Comparison of ENCODE assay signal across 24 cellular contexts in the genomic region with DNA sequence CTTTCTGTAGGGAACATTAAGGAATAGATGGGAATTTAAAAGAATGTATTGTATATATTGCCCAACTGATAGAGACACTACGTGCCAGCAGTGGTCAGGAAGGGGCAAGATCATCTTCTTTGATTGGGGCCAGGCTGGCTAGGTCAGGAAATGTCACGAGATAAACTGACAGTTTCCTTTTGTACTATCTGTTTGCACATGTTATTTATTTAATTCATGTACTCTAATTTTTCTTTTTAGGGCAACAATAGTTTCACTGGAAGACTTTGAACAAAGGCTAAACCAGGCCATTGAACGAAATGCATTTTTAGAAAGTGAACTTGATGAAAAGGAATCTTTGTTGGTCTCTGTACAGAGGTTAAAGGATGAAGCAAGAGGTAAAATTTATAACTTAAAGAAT. TPM values are rescaled to one million over a fixed set of nuclear protein-coding genes. Genes with fewer than 3 reads are reported as not detected.
DNase-seq lines count a peak whose midpoint lies in the region; ATAC-seq and TF ChIP-seq lines count a peak whose summit lies in the region.
"Had no signal": no experiment of that assay in that cellular context is flagged by ENCODE, and none has a peak within 500 bp of the region (broad histone marks: within the 10 kb centered on the region; RNA-seq: fewer than 3 reads in every experiment).

No MANE protein-coding gene starts in this region.

- CTCF ChIA-PET in naive thymus-derived CD4-positive, alpha-beta T cell (lab: Charles Lee), result no interaction called here

- POLR2A ChIA-PET in naive thymus-derived CD4-positive, alpha-beta T cell (lab: Charles Lee), result interaction anchor here (0.7 kb wide), 1 partner anchor 1162 kb away, joined by 3 read pairs; no protein-coding TSS in a partner anchor

- no peak overlapping the region for H3K4me3 Mint-ChIP-seq in naive thymus-derived CD4-positive, alpha-beta T cell
- no peak overlapping the region for H3K4me3 Mint-ChIP-seq in stimulated activated memory B cell treated with anti-CD40 and anti-IgM and Interleukin-4, amounts not matched to agents 10 μg/mL and 1 μg/mL and 100 μg/mL, for 72 hours
- H3K4me3 Mint-ChIP-seq in mesothelial cell of epicardium, result no peak overlapping the region
- H3K4me3 Mint-ChIP-seq: CD4-positive, alpha-beta T cell had no signal

- H3K36me3 ChIP-seq in Loucy (ENCODE audit: insufficient read depth, low read length) (peaks cover 79% of the 10 kb centered on the region), SK-N-MC (ENCODE audit: insufficient read depth, low read length) (peaks cover 51% of the 10 kb centered on the region)
- H3K36me3 ChIP-seq in naive thymus-derived CD4-positive, alpha-beta T cell (ENCODE audit: control insufficient read depth in 2 of 3, insufficient read depth in 3 of 3, low read length in 3 of 3), result peaks cover 25 to 89% (median 33%) of the 10 kb centered on the region in 3 experiments

- no peak for DNase-seq in SK-N-MC (ENCODE audit: low read depth, low spot score)
- peak; percentile 87 for DNase-seq in foreskin melanocyte
- DNase-seq in naive thymus-derived CD4-positive, alpha-beta T cell, result no peak
- no peak for DNase-seq in activated gamma-delta T cell (lab: John Stamatoyannopoulos, UW)
- DNase-seq in mesothelial cell of epicardium (ENCODE audit: low spot score in 2 of 2, unreplicated experiment in 2 of 2), result no peak
- DNase-seq: Caco-2; CD4-positive, alpha-beta T cell; DMS 273 treated with DMSO at 0.1 percent for 48 hours; GM23248; KG1; NCI-H1092 treated with DMSO at 0.1 percent for 48 hours; NCI-H1436 treated with DMSO at 0.1 percent for 48 hours; NCI-H1930; NCI-H524; NCI-H774; NK-92 treated with Interleukin-12 subunit alpha and Interleukin-12 subunit beta, amount 100 ng/mL, for 24 hours; SIG-M5 had no signal

- H3K9me3 Mint-ChIP-seq in naive thymus-derived CD4-positive, alpha-beta T cell, result peaks cover 0 to 2% (median 0%) of the 10 kb centered on the region in 11 donors
- H3K9me3 Mint-ChIP-seq in stimulated activated memory B cell treated with anti-CD40 and anti-IgM and Interleukin-4, amounts not matched to agents 10 μg/mL and 1 μg/mL and 100 μg/mL, for 72 hours, result no peaks in the 10 kb centered on the region
- no peaks in the 10 kb centered on the region for H3K9me3 Mint-ChIP-seq in mesothelial cell of epicardium
- H3K9me3 Mint-ChIP-seq: CD4-positive, alpha-beta T cell had no signal

- H3K9ac ChIP-seq in Loucy (ENCODE audit: low read depth, low read length, poor library complexity, severe bottlenecking) (peak overlapping the region; percentile 28), SK-N-MC (ENCODE audit: insufficient read length) (no peak overlapping the region)
- H3K9ac ChIP-seq: GM23248 had no signal

- TF ChIP-seq CTCF in Loucy (conservative IDR thresholded peaks at IDR 0.05; ENCODE audit: low read length) (no peak), mesothelial cell of epicardium (IDR thresholded peaks at IDR 0.05; ENCODE audit: unreplicated experiment) (no peak)

- H3K27me3 ChIP-seq in Loucy (ENCODE audit: insufficient read depth, low read length, poor library complexity, severe bottlenecking), result no peaks in the 10 kb centered on the region
- H3K27me3 ChIP-seq in naive thymus-derived CD4-positive, alpha-beta T cell (ENCODE audit: control insufficient read depth in 2 of 2, insufficient read depth in 2 of 2, low read length in 2 of 2), result no peaks in the 10 kb centered on the region

- peaks cover 7% of the 10 kb centered on the region; the same call in 1 of the 2 replicates for H3K79me2 ChIP-seq in Loucy (ENCODE audit: insufficient read depth, low read length)

- H3K4me1 Mint-ChIP-seq in naive thymus-derived CD4-positive, alpha-beta T cell, result peaks cover 16 to 35% (median 26%) of the 10 kb centered on the region in 7 donors
- peaks cover 12% of the 10 kb centered on the region for H3K4me1 Mint-ChIP-seq in stimulated activated memory B cell treated with anti-CD40 and anti-IgM and Interleukin-4, amounts not matched to agents 10 μg/mL and 1 μg/mL and 100 μg/mL, for 72 hours
- no peaks in the 10 kb centered on the region for H3K4me1 Mint-ChIP-seq in mesothelial cell of epicardium

- no peaks in the 10 kb centered on the region for H3K9me3 ChIP-seq in Loucy (ENCODE audit: insufficient read depth, low read depth, low read length)
- H3K9me3 ChIP-seq in SK-N-MC (ENCODE audit: low read depth, low read length), result no peaks in the 10 kb centered on the region
- no peaks in the 10 kb centered on the region for H3K9me3 ChIP-seq in naive thymus-derived CD4-positive, alpha-beta T cell (ENCODE audit: control insufficient read depth in 2 of 3, low read length in 3 of 3)
- H3K9me3 ChIP-seq: Caco-2, HAP-1 had no signal

- peaks cover 7% of the 10 kb centered on the region for H3K4me1 ChIP-seq in Loucy (ENCODE audit: insufficient read depth, low read length, poor library complexity, severe bottlenecking)
- H3K4me1 ChIP-seq in naive thymus-derived CD4-positive, alpha-beta T cell (ENCODE audit: control insufficient read depth in 2 of 2, insufficient read depth in 2 of 2, low read length in 2 of 2), result peaks cover 0 to 2% of the 10 kb centered on the region in 2 donors
- H3K4me1 ChIP-seq: Caco-2 had no signal

- no peaks in the 10 kb centered on the region for H3F3A ChIP-seq in Loucy (ENCODE audit: low read depth)

- peak; percentile 47 for ATAC-seq in naive thymus-derived CD4-positive, alpha-beta T cell
- no peak for ATAC-seq in stimulated activated memory B cell treated with anti-CD40 and anti-IgM and Interleukin-4, amounts not matched to agents 10 μg/mL and 1 μg/mL and 100 μg/mL, for 72 hours
- ATAC-seq: Panc1 had no signal

- H3K27ac Mint-ChIP-seq in naive thymus-derived CD4-positive, alpha-beta T cell, result peak overlapping the region in 1 of 9 donors; percentile 2
- no peak overlapping the region for H3K27ac Mint-ChIP-seq in stimulated activated memory B cell treated with anti-CD40 and anti-IgM and Interleukin-4, amounts not matched to agents 10 μg/mL and 1 μg/mL and 100 μg/mL, for 72 hours
- no peak overlapping the region for H3K27ac Mint-ChIP-seq in mesothelial cell of epicardium
- H3K27ac Mint-ChIP-seq: CD4-positive, alpha-beta T cell had no signal

- peaks cover 7% of the 10 kb centered on the region for H4K20me1 ChIP-seq in Loucy (ENCODE audit: insufficient read depth, low read length, poor library complexity, severe bottlenecking)

- intact Hi-C loops in naive thymus-derived CD4-positive, alpha-beta T cell (cut with micrococcal nuclease), result no loop called here

- H2AFZ ChIP-seq in Loucy (ENCODE audit: low read length), result no peak overlapping the region
- H2AFZ ChIP-seq: GM23248 had no signal

- peak overlapping the region; percentile 2 for H3K4me3 ChIP-seq in Loucy (ENCODE audit: low read length, poor library complexity, severe bottlenecking)
- no peak overlapping the region for H3K4me3 ChIP-seq in SK-N-MC
- no peak overlapping the region for H3K4me3 ChIP-seq in naive thymus-derived CD4-positive, alpha-beta T cell (ENCODE audit: low read length)
- H3K4me3 ChIP-seq: GM23248, HAP-1 had no signal

- H3K36me3 Mint-ChIP-seq in naive thymus-derived CD4-positive, alpha-beta T cell, result peaks cover 0 to 72% (median 50%) of the 10 kb centered on the region in 5 donors
- H3K36me3 Mint-ChIP-seq in stimulated activated memory B cell treated with anti-CD40 and anti-IgM and Interleukin-4, amounts not matched to agents 10 μg/mL and 1 μg/mL and 100 μg/mL, for 72 hours, result peaks cover 68% of the 10 kb centered on the region
- peaks cover 40% of the 10 kb centered on the region for H3K36me3 Mint-ChIP-seq in mesothelial cell of epicardium

- no peaks in the 10 kb centered on the region for H3K27me3 Mint-ChIP-seq in naive thymus-derived CD4-positive, alpha-beta T cell
- no peaks in the 10 kb centered on the region for H3K27me3 Mint-ChIP-seq in stimulated activated memory B cell treated with anti-CD40 and anti-IgM and Interleukin-4, amounts not matched to agents 10 μg/mL and 1 μg/mL and 100 μg/mL, for 72 hours
- H3K27me3 Mint-ChIP-seq in mesothelial cell of epicardium (ENCODE audit: low read depth), result no peaks in the 10 kb centered on the region
- H3K27me3 Mint-ChIP-seq: CD4-positive, alpha-beta T cell had no signal

- H3K4me2 ChIP-seq in Loucy (ENCODE audit: low read depth, low read length, poor library complexity, severe bottlenecking), result peak overlapping the region; percentile 17

- H3K9me2 ChIP-seq in Loucy (replicated peaks; ENCODE audit: low read depth, low read length), result no peaks in the 10 kb centered on the region

- H3K27ac ChIP-seq in SK-N-MC, result peak overlapping the region; percentile 59; the same call in 1 of the 2 replicates
- H3K27ac ChIP-seq in naive thymus-derived CD4-positive, alpha-beta T cell (ENCODE audit: low read depth, low read length), result no peak overlapping the region
- H3K27ac ChIP-seq: GM23248 had no signal

RNA-seq across cellular contexts. Expression of a gene that starts 12.6 kb away (rescaled TPM):
- 100 to 1,000 TPM in 4 of 5 experiments, 10 to 100 TPM in 1; 72.6 to 274 (median 116) TPM for total RNA-seq in naive thymus-derived CD4-positive, alpha-beta T cell
- 10 to 100 TPM; 53.7 to 73.2 TPM for polyA plus RNA-seq in naive thymus-derived CD4-positive, alpha-beta T cell
- 60.2 to 63.3 TPM (median 61.2 TPM) in 3 replicates for total RNA-seq in mesothelial cell of epicardium

RNA-seq across cellular contexts. Expression of a gene that starts 50.7 kb away (rescaled TPM):
- total RNA-seq in naive thymus-derived CD4-positive, alpha-beta T cell, result 1 to 10 TPM in 1 of 5 experiments, under 1 TPM in 3, not detected in 1; 0.13 to 1.7 (median 0.52) TPM
- polyA plus RNA-seq in naive thymus-derived CD4-positive, alpha-beta T cell, result under 1 TPM; 0.16 to 0.35 TPM
- total RNA-seq in mesothelial cell of epicardium, result not detected in 3 replicates
- total RNA-seq: A673, Caco-2, GM23248, HT1080 had no signal
- polyA plus RNA-seq: BJ, GM23248 had no signal
